1 cellular context compared by ENCODE assay signal in genomic region chr14:98208074-98208675, GRCh38.
TF ChIP-seq lines count a peak whose summit lies in the region.

No MANE protein-coding gene starts in this region.

TF ChIP-seq in H1, 55 proteins besides CTCF, POLR2A, EP300 and RAD21:
- TF ChIP-seq NANOG (IDR thresholded peaks at IDR 0.05; ENCODE audit: insufficient read depth, low read depth, low read length, poor library complexity, severe bottlenecking) (no peak), TAF7 (optimal IDR thresholded peaks at IDR 0.05; ENCODE audit: borderline replicate concordance, low read depth, low read length) (no peak), CHD2 (IDR thresholded peaks at IDR 0.05; ENCODE audit: low read length) (no peak), ATF3 (IDR thresholded peaks at IDR 0.05; ENCODE audit: insufficient read depth, low read depth, low read length) (no peak), BCL11A (IDR thresholded peaks at IDR 0.05; ENCODE audit: low read depth in 2 of 2, low read length in 2 of 2) (no peak)
